ENCODE assay signal across 30 cellular contexts in genomic region chr20:6048391-6048790, GRCh38. TPM values are rescaled to one million over a fixed set of nuclear protein-coding genes. Genes with fewer than 3 reads are reported as not detected.
DNase-seq lines count a peak whose midpoint lies in the region; ATAC-seq, FAIRE-seq and TF ChIP-seq lines count a peak whose summit lies in the region.
"Had no signal": no experiment of that assay in that cellular context is flagged by ENCODE, and none has a peak within 500 bp of the region (broad histone marks: within the 10 kb centered on the region; RNA-seq: fewer than 3 reads in every experiment).

No MANE protein-coding gene starts in this region.

- CTCF ChIA-PET in HepG2 (lab: Yijun Ruan, JAX; ENCODE audit: low intra/inter-chr PET ratio, low total read pairs): no interaction called here

- H3K27me3 ChIP-seq in HepG2 (ENCODE audit: control insufficient read depth in 1 of 2, insufficient read depth in 2 of 2, low read length in 2 of 2): peaks cover 0 to 1% of the 10 kb centered on the region in 2 experiments; a peak in 1 of 5 replicates
- H3K27me3 ChIP-seq in right lobe of liver: no peaks in the 10 kb centered on the region

- H3K9ac ChIP-seq in HepG2 (ENCODE audit: insufficient read depth, low read depth, low read length): no peak overlapping the region
- H3K9ac ChIP-seq: BLaER1 had no signal

- FAIRE-seq in HepG2 (lab: Jason Lieb, UNC): no peak
- FAIRE-seq: A204.1, GM12878, GM12892, GM18507 had no signal

- H3K4me1 ChIP-seq in HepG2 (ENCODE audit: insufficient read depth, low read length) (peaks cover 17% of the 10 kb centered on the region), right lobe of liver (peaks cover 0 to 12% (median 0%) of the 10 kb centered on the region in 4 donors)
- H3K4me1 ChIP-seq: BE2C, BLaER1 had no signal

- H3K4me1 Mint-ChIP-seq in endothelial cell (ENCODE audit: unreplicated experiment) (peaks cover 17% of the 10 kb centered on the region), neural crest cell (peaks cover 5% of the 10 kb centered on the region)

- H3K27ac ChIP-seq in HepG2 (ENCODE audit: extremely low read length, insufficient read depth, low read length) (no peak overlapping the region), right lobe of liver (no peak overlapping the region)
- H3K27ac ChIP-seq: BLaER1 had no signal

- DNase-seq in HepG2 (ENCODE audit: low spot score): no peak
- no peak for DNase-seq in right lobe of liver
- DNase-seq in endothelial cell (ENCODE audit: low spot score): no peak
- no peak for DNase-seq in neural crest cell (ENCODE audit: low read depth, low spot score)
- DNase-seq in central memory CD4-positive, alpha-beta T cell: no peak
- DNase-seq in effector CD4-positive, alpha-beta T cell: no peak
- DNase-seq: 8988T; ACHN; BE2C; C1 segment of cervical spinal cord; CD4-positive, alpha-beta memory T cell; CD4-positive, CD25-positive, alpha-beta regulatory T cell; CD8-positive, alpha-beta memory T cell; COR-L47; DMS 273 treated with DMSO at 0.1 percent for 48 hours; DMS153; DMS53; DMS79; DND-41; EL; GDM1 had no signal

- TF ChIP-seq EP300 in HepG2 (IDR thresholded peaks at IDR 0.05; ENCODE audit: low read depth in 2 of 2, low read length in 2 of 2) (no peak), HepG2 (CRISPR knock-in tag; IDR thresholded peaks at IDR 0.05; ENCODE audit: borderline replicate concordance) (no peak)

- intact Hi-C loops in HepG2 (cut with micrococcal nuclease; ENCODE audit: unreplicated experiment): no loop called here
- intact Hi-C loops in right lobe of liver (cut with DNase I): no loop called here

- in situ Hi-C loops in HepG2 (cut with HindIII; ENCODE audit: extremely low pct_ligation_motif_present, low pct_unique_long_range_greater_than_20kb): no loop called here

- ATAC-seq in HepG2: no peak
- ATAC-seq in right lobe of liver: no peak
- no peak for ATAC-seq in HG02571 (IDR thresholded peaks at IDR 0.05; ENCODE audit: unreplicated experiment)
- ATAC-seq: GM12878 had no signal

- H3K9me3 ChIP-seq in HepG2 (ENCODE audit: low read length) (no peaks in the 10 kb centered on the region), right lobe of liver (no peaks in the 10 kb centered on the region)
- H3K9me3 ChIP-seq: BE2C had no signal

- H3K4me3 Mint-ChIP-seq in endothelial cell (ENCODE audit: unreplicated experiment) (no peak overlapping the region), neural crest cell (peak overlapping the region; percentile 10)
- H3K4me3 Mint-ChIP-seq: CD14-positive monocyte; CD4-positive, alpha-beta memory T cell; CD4-positive, CD25-positive, alpha-beta regulatory T cell; CD8-positive, alpha-beta memory T cell had no signal

- H3K4me3 ChIP-seq in HepG2 (replicated peaks in 1 of 3; ENCODE audit: insufficient read depth in 1 of 3, low read depth in 2 of 3, low read length in 3 of 3): no peak overlapping the region
- H3K4me3 ChIP-seq in right lobe of liver: no peak overlapping the region
- H3K4me3 ChIP-seq: BLaER1, GM12878 had no signal

- H3K27ac Mint-ChIP-seq in endothelial cell (ENCODE audit: unreplicated experiment) (peak overlapping the region; percentile 6), neural crest cell (ENCODE audit: unreplicated experiment) (no peak overlapping the region)
- H3K27ac Mint-ChIP-seq: CD14-positive monocyte; CD4-positive, CD25-positive, alpha-beta regulatory T cell; CD8-positive, alpha-beta memory T cell had no signal

- TF ChIP-seq CTCF in HepG2 (CRISPR knock-in tag; IDR thresholded peaks at IDR 0.05): no peak
- no peak for TF ChIP-seq CTCF in right lobe of liver (IDR thresholded peaks at IDR 0.05)
- no peak for TF ChIP-seq CTCF in endothelial cell (IDR thresholded peaks at IDR 0.05; ENCODE audit: unreplicated experiment)
- no peak for TF ChIP-seq CTCF in neural crest cell (conservative IDR thresholded peaks at IDR 0.05)

- H3K4me2 ChIP-seq in HepG2 (ENCODE audit: low read depth, low read length): no peak overlapping the region
- H3K4me2 ChIP-seq: BLaER1 had no signal

- TF ChIP-seq RAD21 in HepG2 (CRISPR knock-in tag; IDR thresholded peaks at IDR 0.05): no peak

- H4K20me1 ChIP-seq in HepG2 (ENCODE audit: insufficient read depth, low read length): no peaks in the 10 kb centered on the region
- H4K20me1 ChIP-seq: BLaER1 had no signal

- H3K9me3 Mint-ChIP-seq in endothelial cell (ENCODE audit: unreplicated experiment) (no peaks in the 10 kb centered on the region), neural crest cell (no peaks in the 10 kb centered on the region)
- H3K9me3 Mint-ChIP-seq: CD4-positive, alpha-beta memory T cell; CD8-positive, alpha-beta memory T cell had no signal

- TF ChIP-seq POLR2A in HepG2 (IDR thresholded peaks at IDR 0.05; ENCODE audit: insufficient read depth in 1 of 2, low read depth in 2 of 2, low read length in 2 of 2) (no peak), right lobe of liver (IDR thresholded peaks at IDR 0.05) (no peak)

- H3K27me3 Mint-ChIP-seq in endothelial cell (ENCODE audit: unreplicated experiment) (peaks cover 21% of the 10 kb centered on the region), neural crest cell (ENCODE audit: low read depth) (peaks cover 44% of the 10 kb centered on the region)

- H3K36me3 Mint-ChIP-seq in endothelial cell (ENCODE audit: low read depth, unreplicated experiment) (peaks cover 7% of the 10 kb centered on the region), neural crest cell (ENCODE audit: low read depth) (peaks cover 3% of the 10 kb centered on the region)
- H3K36me3 Mint-ChIP-seq: CD8-positive, alpha-beta memory T cell had no signal

- WGBS in HepG2 (ENCODE audit: low lambda C conversion rate): 52% methylated on average over 3 of the region's 3 CpGs
- 79% methylated on average over 3 of the region's 3 CpGs for WGBS in right lobe of liver (ENCODE audit: insufficient coverage, low coverage, low lambda C conversion rate, missing lambda C conversion rate)

- BruUV-seq in HepG2 (replicated peaks; lab: Mats Ljungman, UMichigan): no TSS peak

- H3K36me3 ChIP-seq in HepG2 (replicated peaks in 1 of 2; ENCODE audit: control insufficient read depth in 1 of 2, insufficient read depth in 2 of 2, low read length in 2 of 2) (no peaks in the 10 kb centered on the region), right lobe of liver (no peaks in the 10 kb centered on the region)
- H3K36me3 ChIP-seq: BE2C had no signal

- no peaks in the 10 kb centered on the region for H3K79me2 ChIP-seq in HepG2 (ENCODE audit: insufficient read depth, low read length)

- POLR2A ChIA-PET in HepG2 (lab: Yijun Ruan, JAX): no interaction called here

- H2AFZ ChIP-seq in HepG2 (ENCODE audit: low read length): no peak overlapping the region

RNA-seq across cellular contexts. Expression of gene LRRN4, which starts 5.5 kb away (rescaled TPM):
- total RNA-seq in HepG2 (2016; rRNA removed; fragmentation: Illumina TruSeq; extraction: Trizol) (0.20 and 0.25 TPM in 2 replicates), right lobe of liver (under 1 TPM in 4 of 6 experiments, not detected in 2; 0.10 to 0.31 (median 0.18) TPM), endothelial cell (ENCODE audit: unreplicated experiment) (0.13 TPM), neural crest cell (not detected in 2 replicates)
- not detected in 2 replicates for total RNA-seq in HepG2 (2016; cell fraction: cytosol; rRNA removed; fragmentation: Illumina TruSeq; extraction: Trizol; ENCODE audit: low read depth)
- total RNA-seq in HepG2 (2016; cell fraction: insoluble cytoplasmic fraction; rRNA removed; fragmentation: Illumina TruSeq; extraction: Trizol): 0.13 TPM in 1 of 2 replicates, not detected in the other
- 0.17 TPM in 1 of 2 replicates, not detected in the other for total RNA-seq in HepG2 (2016; cell fraction: membrane; rRNA removed; fragmentation: Illumina TruSeq; extraction: Trizol)
- 0.22 TPM in 1 of 2 replicates, not detected in the other for total RNA-seq in HepG2 (2016; cell fraction: nucleus; rRNA removed; fragmentation: Illumina TruSeq; extraction: Trizol)
- polyA plus RNA-seq in HepG2 (2011; rRNA removed): 0.10 and 0.15 TPM in 2 replicates
- polyA plus RNA-seq in HepG2 (2011; cell fraction: cytosol; rRNA removed): 0.04 and 0.15 TPM in 2 replicates
- polyA plus RNA-seq in HepG2 (2011; cell fraction: nucleus; rRNA removed): 0.19 TPM in 2 replicates
- 0.07 and 0.11 TPM in 2 replicates for polyA plus RNA-seq in HepG2 (2012)
- 0.03 and 0.06 TPM in 2 replicates for polyA plus RNA-seq in HepG2 (2016; cell fraction: cytosol; fragmentation: Illumina TruSeq; extraction: Trizol; ENCODE audit: low read depth)
- polyA plus RNA-seq in HepG2 (2016; cell fraction: insoluble cytoplasmic fraction; fragmentation: Illumina TruSeq; extraction: Trizol; ENCODE audit: low read depth): 0.20 and 0.35 TPM in 2 replicates
- 0.07 TPM in 1 of 2 replicates, not detected in the other for polyA plus RNA-seq in HepG2 (2016; cell fraction: membrane; fragmentation: Illumina TruSeq; extraction: Trizol; ENCODE audit: low read depth)
- polyA plus RNA-seq in HepG2 (2016; cell fraction: nucleus; fragmentation: Illumina TruSeq; extraction: Trizol; ENCODE audit: insufficient read depth, low read depth): 0.28 and 0.33 TPM in 2 replicates
- polyA minus RNA-seq in HepG2 (2011; rRNA and poly(A)+ RNA removed; ENCODE audit: low replicate concordance): 0.44 TPM in 1 of 2 replicates, not detected in the other
- 0.18 TPM in 1 of 2 replicates, not detected in the other for polyA minus RNA-seq in HepG2 (2011; cell fraction: cytosol; rRNA and poly(A)+ RNA removed)
- 0.12 and 0.13 TPM in 2 replicates for polyA minus RNA-seq in HepG2 (2011; cell fraction: nucleus; rRNA and poly(A)+ RNA removed)
- total RNA-seq: A673; CD4-positive, alpha-beta memory T cell; CD4-positive, CD25-positive, alpha-beta regulatory T cell; CD8-positive, alpha-beta memory T cell; G401; GM12878 had no signal
- polyA plus RNA-seq: CD14-positive monocyte; CD4-positive, alpha-beta memory T cell; CD8-positive, alpha-beta memory T cell had no signal

RNA-seq across cellular contexts. Expression of gene CRLS1, which starts 42.5 kb away (rescaled TPM):
- total RNA-seq in HepG2 (2016; rRNA removed; fragmentation: Illumina TruSeq; extraction: Trizol): 281 and 337 TPM in 2 replicates
- 75.0 and 86.3 TPM in 2 replicates for total RNA-seq in HepG2 (2016; cell fraction: cytosol; rRNA removed; fragmentation: Illumina TruSeq; extraction: Trizol; ENCODE audit: low read depth)
- 288 and 374 TPM in 2 replicates for total RNA-seq in HepG2 (2016; cell fraction: insoluble cytoplasmic fraction; rRNA removed; fragmentation: Illumina TruSeq; extraction: Trizol)
- total RNA-seq in HepG2 (2016; cell fraction: membrane; rRNA removed; fragmentation: Illumina TruSeq; extraction: Trizol): 243 and 244 TPM in 2 replicates
- 171 and 177 TPM in 2 replicates for total RNA-seq in HepG2 (2016; cell fraction: nucleus; rRNA removed; fragmentation: Illumina TruSeq; extraction: Trizol)
- polyA plus RNA-seq in HepG2 (2011; rRNA removed): 188 and 295 TPM in 2 replicates
- polyA plus RNA-seq in HepG2 (2011; cell fraction: cytosol; rRNA removed): 117 and 135 TPM in 2 replicates
- 60.7 and 71.4 TPM in 2 replicates for polyA plus RNA-seq in HepG2 (2011; cell fraction: nucleus; rRNA removed)
- polyA plus RNA-seq in HepG2 (2012): 64.0 and 97.7 TPM in 2 replicates
- polyA plus RNA-seq in HepG2 (2016; cell fraction: cytosol; fragmentation: Illumina TruSeq; extraction: Trizol; ENCODE audit: low read depth): 86.8 and 106 TPM in 2 replicates
- 279 and 309 TPM in 2 replicates for polyA plus RNA-seq in HepG2 (2016; cell fraction: insoluble cytoplasmic fraction; fragmentation: Illumina TruSeq; extraction: Trizol; ENCODE audit: low read depth)
- polyA plus RNA-seq in HepG2 (2016; cell fraction: membrane; fragmentation: Illumina TruSeq; extraction: Trizol; ENCODE audit: low read depth): 174 and 198 TPM in 2 replicates
- polyA plus RNA-seq in HepG2 (2016; cell fraction: nucleus; fragmentation: Illumina TruSeq; extraction: Trizol; ENCODE audit: insufficient read depth, low read depth): 265 and 274 TPM in 2 replicates
- 26.0 and 94.6 TPM in 2 replicates for polyA minus RNA-seq in HepG2 (2011; rRNA and poly(A)+ RNA removed; ENCODE audit: low replicate concordance)
- 47.1 and 47.6 TPM in 2 replicates for polyA minus RNA-seq in HepG2 (2011; cell fraction: cytosol; rRNA and poly(A)+ RNA removed)
- polyA minus RNA-seq in HepG2 (2011; cell fraction: nucleus; rRNA and poly(A)+ RNA removed): 58.6 and 95.4 TPM in 2 replicates
- 10 to 100 TPM; 51.4 to 81.6 (median 57.3) TPM for total RNA-seq in right lobe of liver
- 29.1 TPM for total RNA-seq in endothelial cell (ENCODE audit: unreplicated experiment)
- 37.0 and 37.7 TPM in 2 replicates for total RNA-seq in neural crest cell
